Comparison of ENCODE assay signal across 25 cellular contexts in genomic region chr3:65285956-65286355, GRCh38.
"Had no signal": no experiment of that assay in that cellular context is flagged by ENCODE, and none has a peak within 500 bp of the region (broad histone marks: within the 10 kb centered on the region; RNA-seq: fewer than 3 reads in every experiment).

No MANE protein-coding gene starts in this region.

- H3K9me3 ChIP-seq: heart left ventricle, left ventricle myocardium inferior, neutrophil, ovary, right atrium auricular region, right lobe of liver, spleen, suprapubic skin, thoracic aorta, tibial artery, upper lobe of right lung had no signal

- H3K36me3 ChIP-seq: heart left ventricle, left ventricle myocardium inferior, neutrophil, ovary, right atrium auricular region, right lobe of liver, spleen, suprapubic skin, thoracic aorta, tibial artery, upper lobe of right lung had no signal

- H3K27ac ChIP-seq: heart left ventricle, left ventricle myocardium inferior, neutrophil, ovary, right atrium auricular region, right lobe of liver, skin epidermis, spleen, suprapubic skin, thoracic aorta, tibial artery, upper lobe of right lung had no signal

- H3K4me1 ChIP-seq: heart left ventricle, left ventricle myocardium inferior, right atrium auricular region, spleen, suprapubic skin, tibial artery, upper lobe of right lung had no signal

- DNase-seq: heart left ventricle; hypothalamus; immature natural killer cell; left ventricle myocardium inferior; mesendoderm; naive B cell; natural killer cell; nephron progenitor cell; occipital lobe; ovary; right lobe of liver; spleen; stimulated activated CD4-positive, alpha-beta T cell treated with anti-CD3 and anti-CD28 coated beads, Interleukin-4, amount 100 ng/mL, for 24 hours; stimulated activated naive CD4-positive, alpha-beta T cell; tibial artery; trophoblast cell; upper lobe of right lung had no signal

- H3K4me3 ChIP-seq: heart left ventricle, left ventricle myocardium inferior, lung, ovary, right atrium auricular region, right lobe of liver, skin epidermis, spleen, suprapubic skin, thoracic aorta, tibial artery, upper lobe of right lung had no signal

- FAIRE-seq: islet of Langerhans, urothelium cell line had no signal

- H3K27me3 ChIP-seq: neutrophil, ovary, right atrium auricular region, right lobe of liver, spleen, suprapubic skin, tibial artery, upper lobe of right lung had no signal
